In genomic region chr13:30898721-30899188, GRCh38 we compare ENCODE assay signal across 1 cellular context.
TF ChIP-seq lines count a peak whose summit lies in the region.

No MANE protein-coding gene starts in this region.

TF ChIP-seq in HepG2, 621 proteins besides CTCF, POLR2A, EP300 and RAD21 (continued from another document and continues in another):
- no peak for TF ChIP-seq NR2F2 (IDR thresholded peaks at IDR 0.05; ENCODE audit: borderline replicate concordance, low read depth)
- TF ChIP-seq, protein P1, sequence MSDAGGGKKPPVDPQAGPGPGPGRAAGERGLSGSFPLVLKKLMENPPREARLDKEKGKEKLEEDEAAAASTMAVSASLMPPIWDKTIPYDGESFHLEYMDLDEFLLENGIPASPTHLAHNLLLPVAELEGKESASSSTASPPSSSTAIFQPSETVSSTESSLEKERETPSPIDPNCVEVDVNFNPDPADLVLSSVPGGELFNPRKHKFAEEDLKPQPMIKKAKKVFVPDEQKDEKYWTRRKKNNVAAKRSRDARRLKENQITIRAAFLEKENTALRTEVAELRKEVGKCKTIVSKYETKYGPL (CRISPR knock-in tag; IDR thresholded peaks at IDR 0.05) = no peak
- TF ChIP-seq DMTF1 (CRISPR knock-in tag; IDR thresholded peaks at IDR 0.05) = no peak
- peak; percentile 75 for TF ChIP-seq PAXIP1 (CRISPR knock-in tag; conservative IDR thresholded peaks at IDR 0.05)
- no peak; the same call in 1 of the 2 replicates for TF ChIP-seq IRF9 (CRISPR knock-in tag; IDR thresholded peaks at IDR 0.05; ENCODE audit: borderline replicate concordance)
- TF ChIP-seq ZBTB3 (CRISPR knock-in tag; IDR thresholded peaks at IDR 0.05; ENCODE audit: borderline replicate concordance, low read depth) = 0 out of 2 replicates have a peak, but pooled peaks have one; percentile 32
- no peak for TF ChIP-seq ZMYM4 (CRISPR knock-in tag; IDR thresholded peaks at IDR 0.05)
- no peak for TF ChIP-seq ZNF660 (CRISPR knock-in tag; IDR thresholded peaks at IDR 0.05; ENCODE audit: borderline replicate concordance, low read depth)
- no peak for TF ChIP-seq ZBTB26 (CRISPR knock-in tag; IDR thresholded peaks at IDR 0.05; ENCODE audit: borderline replicate concordance)
- TF ChIP-seq, protein P2, sequence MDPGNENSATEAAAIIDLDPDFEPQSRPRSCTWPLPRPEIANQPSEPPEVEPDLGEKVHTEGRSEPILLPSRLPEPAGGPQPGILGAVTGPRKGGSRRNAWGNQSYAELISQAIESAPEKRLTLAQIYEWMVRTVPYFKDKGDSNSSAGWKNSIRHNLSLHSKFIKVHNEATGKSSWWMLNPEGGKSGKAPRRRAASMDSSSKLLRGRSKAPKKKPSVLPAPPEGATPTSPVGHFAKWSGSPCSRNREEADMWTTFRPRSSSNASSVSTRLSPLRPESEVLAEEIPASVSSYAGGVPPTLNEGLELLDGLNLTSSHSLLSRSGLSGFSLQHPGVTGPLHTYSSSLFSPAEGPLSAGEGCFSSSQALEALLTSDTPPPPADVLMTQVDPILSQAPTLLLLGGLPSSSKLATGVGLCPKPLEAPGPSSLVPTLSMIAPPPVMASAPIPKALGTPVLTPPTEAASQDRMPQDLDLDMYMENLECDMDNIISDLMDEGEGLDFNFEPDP (CRISPR knock-in tag; conservative IDR thresholded peaks at IDR 0.05) = no peak
- no peak for TF ChIP-seq ZBTB7A (CRISPR knock-in tag; IDR thresholded peaks at IDR 0.05)
- TF ChIP-seq MYNN (CRISPR knock-in tag; IDR thresholded peaks at IDR 0.05; ENCODE audit: low read depth) = no peak
- TF ChIP-seq SATB2 (CRISPR knock-in tag; IDR thresholded peaks at IDR 0.05) = no peak
- no peak for TF ChIP-seq CEBPB (IDR thresholded peaks at IDR 0.05; ENCODE audit: borderline replicate concordance, low read depth, low read length)
- no peak for TF ChIP-seq KDM4B (CRISPR knock-in tag; IDR thresholded peaks at IDR 0.05)
- no peak for TF ChIP-seq ZNF589 (CRISPR knock-in tag; conservative IDR thresholded peaks at IDR 0.05)
- TF ChIP-seq, protein P3, sequence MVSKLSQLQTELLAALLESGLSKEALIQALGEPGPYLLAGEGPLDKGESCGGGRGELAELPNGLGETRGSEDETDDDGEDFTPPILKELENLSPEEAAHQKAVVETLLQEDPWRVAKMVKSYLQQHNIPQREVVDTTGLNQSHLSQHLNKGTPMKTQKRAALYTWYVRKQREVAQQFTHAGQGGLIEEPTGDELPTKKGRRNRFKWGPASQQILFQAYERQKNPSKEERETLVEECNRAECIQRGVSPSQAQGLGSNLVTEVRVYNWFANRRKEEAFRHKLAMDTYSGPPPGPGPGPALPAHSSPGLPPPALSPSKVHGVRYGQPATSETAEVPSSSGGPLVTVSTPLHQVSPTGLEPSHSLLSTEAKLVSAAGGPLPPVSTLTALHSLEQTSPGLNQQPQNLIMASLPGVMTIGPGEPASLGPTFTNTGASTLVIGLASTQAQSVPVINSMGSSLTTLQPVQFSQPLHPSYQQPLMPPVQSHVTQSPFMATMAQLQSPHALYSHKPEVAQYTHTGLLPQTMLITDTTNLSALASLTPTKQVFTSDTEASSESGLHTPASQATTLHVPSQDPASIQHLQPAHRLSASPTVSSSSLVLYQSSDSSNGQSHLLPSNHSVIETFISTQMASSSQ (IDR thresholded peaks at IDR 0.05; ENCODE audit: low read depth) = no peak
- TF ChIP-seq, protein P3 (CRISPR knock-in tag; IDR thresholded peaks at IDR 0.05; ENCODE audit: borderline replicate concordance) = no peak
- TF ChIP-seq, protein P4, sequence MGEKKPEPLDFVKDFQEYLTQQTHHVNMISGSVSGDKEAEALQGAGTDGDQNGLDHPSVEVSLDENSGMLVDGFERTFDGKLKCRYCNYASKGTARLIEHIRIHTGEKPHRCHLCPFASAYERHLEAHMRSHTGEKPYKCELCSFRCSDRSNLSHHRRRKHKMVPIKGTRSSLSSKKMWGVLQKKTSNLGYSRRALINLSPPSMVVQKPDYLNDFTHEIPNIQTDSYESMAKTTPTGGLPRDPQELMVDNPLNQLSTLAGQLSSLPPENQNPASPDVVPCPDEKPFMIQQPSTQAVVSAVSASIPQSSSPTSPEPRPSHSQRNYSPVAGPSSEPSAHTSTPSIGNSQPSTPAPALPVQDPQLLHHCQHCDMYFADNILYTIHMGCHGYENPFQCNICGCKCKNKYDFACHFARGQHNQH (CRISPR knock-in tag; IDR thresholded peaks at IDR 0.05) = no peak
- TF ChIP-seq ZSCAN21 (CRISPR knock-in tag; IDR thresholded peaks at IDR 0.05; ENCODE audit: borderline replicate concordance) = no peak
- TF ChIP-seq HINFP (CRISPR knock-in tag; IDR thresholded peaks at IDR 0.05; ENCODE audit: low read depth) = no peak
- TF ChIP-seq, protein P5, sequence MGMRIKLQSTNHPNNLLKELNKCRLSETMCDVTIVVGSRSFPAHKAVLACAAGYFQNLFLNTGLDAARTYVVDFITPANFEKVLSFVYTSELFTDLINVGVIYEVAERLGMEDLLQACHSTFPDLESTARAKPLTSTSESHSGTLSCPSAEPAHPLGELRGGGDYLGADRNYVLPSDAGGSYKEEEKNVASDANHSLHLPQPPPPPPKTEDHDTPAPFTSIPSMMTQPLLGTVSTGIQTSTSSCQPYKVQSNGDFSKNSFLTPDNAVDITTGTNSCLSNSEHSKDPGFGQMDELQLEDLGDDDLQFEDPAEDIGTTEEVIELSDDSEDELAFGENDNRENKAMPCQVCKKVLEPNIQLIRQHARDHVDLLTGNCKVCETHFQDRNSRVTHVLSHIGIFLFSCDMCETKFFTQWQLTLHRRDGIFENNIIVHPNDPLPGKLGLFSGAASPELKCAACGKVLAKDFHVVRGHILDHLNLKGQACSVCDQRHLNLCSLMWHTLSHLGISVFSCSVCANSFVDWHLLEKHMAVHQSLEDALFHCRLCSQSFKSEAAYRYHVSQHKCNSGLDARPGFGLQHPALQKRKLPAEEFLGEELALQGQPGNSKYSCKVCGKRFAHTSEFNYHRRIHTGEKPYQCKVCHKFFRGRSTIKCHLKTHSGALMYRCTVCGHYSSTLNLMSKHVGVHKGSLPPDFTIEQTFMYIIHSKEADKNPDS (CRISPR knock-in tag; IDR thresholded peaks at IDR 0.05) = no peak
- no peak for TF ChIP-seq ZNF260 (CRISPR knock-in tag; IDR thresholded peaks at IDR 0.05; ENCODE audit: borderline replicate concordance, low read depth)
- TF ChIP-seq, protein P6, sequence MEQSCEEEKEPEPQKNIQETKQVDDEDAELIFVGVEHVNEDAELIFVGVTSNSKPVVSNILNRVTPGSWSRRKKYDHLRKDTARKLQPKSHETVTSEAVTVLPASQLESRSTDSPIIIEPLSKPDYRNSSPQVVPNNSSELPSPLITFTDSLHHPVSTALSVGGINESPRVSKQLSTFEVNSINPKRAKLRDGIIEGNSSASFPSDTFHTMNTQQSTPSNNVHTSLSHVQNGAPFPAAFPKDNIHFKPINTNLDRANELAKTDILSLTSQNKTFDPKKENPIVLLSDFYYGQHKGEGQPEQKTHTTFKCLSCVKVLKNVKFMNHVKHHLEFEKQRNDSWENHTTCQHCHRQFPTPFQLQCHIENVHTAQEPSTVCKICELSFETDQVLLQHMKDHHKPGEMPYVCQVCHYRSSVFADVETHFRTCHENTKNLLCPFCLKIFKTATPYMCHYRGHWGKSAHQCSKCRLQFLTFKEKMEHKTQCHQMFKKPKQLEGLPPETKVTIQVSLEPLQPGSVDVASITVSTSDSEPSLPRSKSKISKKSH (CRISPR knock-in tag; IDR thresholded peaks at IDR 0.05; ENCODE audit: borderline replicate concordance) = no peak
- no peak for TF ChIP-seq REPIN1 (CRISPR knock-in tag; IDR thresholded peaks at IDR 0.05; ENCODE audit: borderline replicate concordance, low read depth)
- TF ChIP-seq SKIL (CRISPR knock-in tag; IDR thresholded peaks at IDR 0.05; ENCODE audit: borderline replicate concordance) = no peak
- TF ChIP-seq ZNF225 (CRISPR knock-in tag; IDR thresholded peaks at IDR 0.05) = no peak
- no peak for TF ChIP-seq TBL1XR1 (IDR thresholded peaks at IDR 0.05; ENCODE audit: borderline replicate concordance, low read length, partially characterized antibody)
- TF ChIP-seq HOXA3 (CRISPR knock-in tag; IDR thresholded peaks at IDR 0.05) = no peak; the same call in 1 of the 2 replicates
- no peak for TF ChIP-seq ZNF776 (CRISPR knock-in tag; IDR thresholded peaks at IDR 0.05)
